In genomic region chr17:12927541-12928425, GRCh38 we compare ENCODE assay signal across 15 cellular contexts.
DNase-seq lines count a peak whose midpoint lies in the region; TF ChIP-seq lines count a peak whose summit lies in the region.
"Had no signal": no experiment of that assay in that cellular context is flagged by ENCODE, and none has a peak within 500 bp of the region (broad histone marks: within the 10 kb centered on the region; RNA-seq: fewer than 3 reads in every experiment).

No MANE protein-coding gene starts in this region.

- H3K4me1 ChIP-seq in DOHH2 (ENCODE audit: control insufficient read depth, low read length) (peaks cover 15% of the 10 kb centered on the region), trophoblast cell (ENCODE audit: control insufficient read depth in 1 of 2, insufficient read depth in 2 of 2, low read length in 2 of 2) (no peaks in the 10 kb centered on the region), HAP-1 (no peaks in the 10 kb centered on the region)

- H3K9me3 ChIP-seq in DOHH2 (ENCODE audit: control insufficient read depth, insufficient read depth, low read length) (no peaks in the 10 kb centered on the region), trophoblast cell (ENCODE audit: insufficient read depth, low read depth, low read length) (no peaks in the 10 kb centered on the region), HAP-1 (no peaks in the 10 kb centered on the region)

- no peaks in the 10 kb centered on the region for H3K36me3 Mint-ChIP-seq in activated CD4-positive, alpha-beta T cell treated with anti-CD3 and anti-CD28 coated beads, Interleukin-2, amount 10 ng/mL, durations not matched to agents 24 days and 14 days (ENCODE audit: low read depth)
- H3K36me3 Mint-ChIP-seq in CD14-positive monocyte, result no peaks in the 10 kb centered on the region
- H3K36me3 Mint-ChIP-seq: activated naive CD4-positive, alpha-beta T cell treated with anti-CD3 and anti-CD28 coated beads, Interleukin-2, amount 50 U/mL, for 72 hours; memory B cell had no signal

- H3K79me2 ChIP-seq in DOHH2 (ENCODE audit: control insufficient read depth, low read length) (no peaks in the 10 kb centered on the region), trophoblast cell (ENCODE audit: control insufficient read depth, insufficient read depth, low read length, poor library complexity) (no peaks in the 10 kb centered on the region)

- H4K20me1 ChIP-seq in DOHH2 (ENCODE audit: control insufficient read depth, insufficient read depth, low read depth, low read length), result no peaks in the 10 kb centered on the region

- H3K9ac ChIP-seq in trophoblast cell (ENCODE audit: low read length), result no peak overlapping the region

- no peak overlapping the region for H3K4me3 ChIP-seq in DOHH2 (ENCODE audit: low read length)
- no peak overlapping the region for H3K4me3 ChIP-seq in fibroblast of the aortic adventitia (ENCODE audit: low read depth, low read length)
- H3K4me3 ChIP-seq in trophoblast cell (ENCODE audit: low read depth, low read length), result no peak overlapping the region
- H3K4me3 ChIP-seq in HAP-1, result no peak overlapping the region

- no peak overlapping the region for H3K4me3 Mint-ChIP-seq in activated CD4-positive, alpha-beta T cell treated with anti-CD3 and anti-CD28 coated beads, Interleukin-2, amount 10 ng/mL, durations not matched to agents 24 days and 14 days
- H3K4me3 Mint-ChIP-seq in CD14-positive monocyte, result no peak overlapping the region
- H3K4me3 Mint-ChIP-seq: memory B cell had no signal

- intact Hi-C loops in activated CD4-positive, alpha-beta T cell treated with anti-CD3 and anti-CD28 coated beads, Interleukin-2, amount 10 ng/mL, durations not matched to agents 24 days and 14 days (cut with micrococcal nuclease), result no loop called here
- intact Hi-C loops in CD14-positive monocyte (cut with micrococcal nuclease), result no loop called here

- H3K27me3 Mint-ChIP-seq in activated CD4-positive, alpha-beta T cell treated with anti-CD3 and anti-CD28 coated beads, Interleukin-2, amount 10 ng/mL, durations not matched to agents 24 days and 14 days, result no peaks in the 10 kb centered on the region
- H3K27me3 Mint-ChIP-seq in CD14-positive monocyte (ENCODE audit: low read depth in 3 of 3), result peaks cover 0 to 2% (median 0%) of the 10 kb centered on the region in 3 donors
- H3K27me3 Mint-ChIP-seq: memory B cell had no signal

- peaks cover 3% of the 10 kb centered on the region for H3K9me3 Mint-ChIP-seq in activated CD4-positive, alpha-beta T cell treated with anti-CD3 and anti-CD28 coated beads, Interleukin-2, amount 10 ng/mL, durations not matched to agents 24 days and 14 days
- H3K9me3 Mint-ChIP-seq in CD14-positive monocyte, result peaks cover 0 to 8% (median 4%) of the 10 kb centered on the region in 7 donors
- H3K9me3 Mint-ChIP-seq: activated naive CD4-positive, alpha-beta T cell treated with anti-CD3 and anti-CD28 coated beads, Interleukin-2, amount 50 U/mL, for 72 hours; memory B cell had no signal

- H3K27ac Mint-ChIP-seq in activated CD4-positive, alpha-beta T cell treated with anti-CD3 and anti-CD28 coated beads, Interleukin-2, amount 10 ng/mL, durations not matched to agents 24 days and 14 days, result no peak overlapping the region
- H3K27ac Mint-ChIP-seq in CD14-positive monocyte, result no peak overlapping the region
- H3K27ac Mint-ChIP-seq: activated naive CD4-positive, alpha-beta T cell treated with anti-CD3 and anti-CD28 coated beads, Interleukin-2, amount 50 U/mL, for 72 hours; memory B cell had no signal

- H4K91ac ChIP-seq in trophoblast cell (ENCODE audit: low read depth, low read length), result no peak overlapping the region

- no peak overlapping the region for H3K14ac ChIP-seq in trophoblast cell (ENCODE audit: low read length)

- H2AK5ac ChIP-seq in trophoblast cell (ENCODE audit: low read length), result no peak overlapping the region

- H2BK12ac ChIP-seq in trophoblast cell (ENCODE audit: low read length), result no peak overlapping the region

- H3K23ac ChIP-seq in trophoblast cell (ENCODE audit: low read length), result no peak overlapping the region

- H3K4ac ChIP-seq in trophoblast cell (ENCODE audit: low read depth, low read length), result no peak overlapping the region

- WGBS in trophoblast cell (ENCODE audit: extremely low coverage, insufficient coverage, insufficient read length), result no CpG with 5 or more reads among the region's 5 CpGs

- H3K36me3 ChIP-seq in DOHH2 (ENCODE audit: control insufficient read depth, low read length), result no peaks in the 10 kb centered on the region
- H3K36me3 ChIP-seq in trophoblast cell (ENCODE audit: control insufficient read depth in 1 of 2, insufficient read depth in 2 of 2, low read length in 2 of 2), result no peaks in the 10 kb centered on the region
- no peaks in the 10 kb centered on the region for H3K36me3 ChIP-seq in HAP-1 (replicated peaks)

- no peaks in the 10 kb centered on the region for H3K9me2 ChIP-seq in DOHH2 (replicated peaks; ENCODE audit: control insufficient read depth, low read length)

- in situ Hi-C loops in HAP-1 (cut with MboI; ENCODE audit: low sequenced_read_pairs), result no loop called here

- peak; percentile 30 for DNase-seq in NOMO-1 treated with DMSO at 0.1 percent for 48 hours (lab: John Stamatoyannopoulos, UW; ENCODE audit: unreplicated experiment)
- DNase-seq in fibroblast of the aortic adventitia (ENCODE audit: low read depth), result peak; percentile 62
- DNase-seq in trophoblast cell, result peak; percentile 62 to 92
- no peak for DNase-seq in NCI-H446 (lab: John Stamatoyannopoulos, UW)
- DNase-seq in activated CD4-positive, alpha-beta T cell treated with anti-CD3 and anti-CD28 coated beads, Interleukin-2, amount 10 ng/mL, durations not matched to agents 24 days and 14 days, result no peak
- DNase-seq in HAP-1 (ENCODE audit: low spot score in 2 of 2), result no peak
- DNase-seq in CD14-positive monocyte (ENCODE audit: low spot score), result no peak
- DNase-seq: activated CD4-positive, CD25-positive, alpha-beta regulatory T cell; DMS79 treated with DMSO at 0.1 percent for 48 hours; occipital lobe; OCI-M1; stimulated activated CD4-positive, alpha-beta T cell treated with anti-CD3 and anti-CD28 coated beads, Interleukin-15, amount 100 ng/mL, for 24 hours had no signal

- no peak overlapping the region for H2BK5ac ChIP-seq in trophoblast cell (ENCODE audit: low read depth, low read length, poor library complexity)

- no peak overlapping the region for H2AFZ ChIP-seq in trophoblast cell (ENCODE audit: insufficient read depth, low read length, poor library complexity)

- no peak overlapping the region for H2BK120ac ChIP-seq in trophoblast cell (ENCODE audit: insufficient read depth, low read length, poor library complexity)

- H3K27ac ChIP-seq in DOHH2 (ENCODE audit: low read depth, low read length) (peak overlapping the region; percentile 30; the same call in 1 of the 2 replicates), trophoblast cell (ENCODE audit: low read depth, low read length) (no peak overlapping the region)

- no peak overlapping the region for H3K18ac ChIP-seq in trophoblast cell (ENCODE audit: low read length)

- no peaks in the 10 kb centered on the region for H3K4me1 Mint-ChIP-seq in activated CD4-positive, alpha-beta T cell treated with anti-CD3 and anti-CD28 coated beads, Interleukin-2, amount 10 ng/mL, durations not matched to agents 24 days and 14 days
- H3K4me1 Mint-ChIP-seq in CD14-positive monocyte, result no peaks in the 10 kb centered on the region
- H3K4me1 Mint-ChIP-seq: memory B cell had no signal

- H4K8ac ChIP-seq in trophoblast cell (ENCODE audit: low read depth, low read length), result no peak overlapping the region

- H3K79me1 ChIP-seq in trophoblast cell (ENCODE audit: low read length), result no peaks in the 10 kb centered on the region

- no peak for TF ChIP-seq CTCF in DOHH2 (IDR thresholded peaks at IDR 0.05; ENCODE audit: low read depth, low read length, poor library complexity, severe bottlenecking)
- no peak for TF ChIP-seq CTCF in fibroblast of the aortic adventitia (IDR thresholded peaks at IDR 0.05; ENCODE audit: insufficient read depth, low read length)
- no peak for TF ChIP-seq CTCF in CD14-positive monocyte (IDR thresholded peaks at IDR 0.05)

- peak overlapping the region; percentile 33 for H3K4me2 ChIP-seq in DOHH2 (ENCODE audit: low read length)
- H3K4me2 ChIP-seq in trophoblast cell (ENCODE audit: low read length), result no peak overlapping the region

- H4K12ac ChIP-seq in trophoblast cell (ENCODE audit: low read depth, low read length), result no peak overlapping the region

- no peaks in the 10 kb centered on the region for H3F3A ChIP-seq in DOHH2 (ENCODE audit: control insufficient read depth, insufficient read depth)

- H3K27me3 ChIP-seq in DOHH2 (ENCODE audit: control insufficient read depth, low read length) (no peaks in the 10 kb centered on the region), trophoblast cell (ENCODE audit: insufficient read depth, low read length) (no peaks in the 10 kb centered on the region), HAP-1 (ENCODE audit: low read depth) (no peaks in the 10 kb centered on the region)

Comparison
In these comparisons a context has a peak if more than half of its experiments do, and no peak if none do; other contexts are left out.
1. DNase-seq: peak in NOMO-1 treated with DMSO at 0.1 percent for 48 hours (single experiment), fibroblast of the aortic adventitia (single experiment) and trophoblast cell (2 of 2); none in NCI-H446 (0 of 2), activated CD4-positive, alpha-beta T cell treated with anti-CD3 and anti-CD28 coated beads, Interleukin-2, amount 10 ng/mL, durations not matched to agents 24 days and 14 days (single experiment), HAP-1 (0 of 2) and CD14-positive monocyte (single experiment).